11 cellular contexts compared by ENCODE assay signal in the genomic region with DNA sequence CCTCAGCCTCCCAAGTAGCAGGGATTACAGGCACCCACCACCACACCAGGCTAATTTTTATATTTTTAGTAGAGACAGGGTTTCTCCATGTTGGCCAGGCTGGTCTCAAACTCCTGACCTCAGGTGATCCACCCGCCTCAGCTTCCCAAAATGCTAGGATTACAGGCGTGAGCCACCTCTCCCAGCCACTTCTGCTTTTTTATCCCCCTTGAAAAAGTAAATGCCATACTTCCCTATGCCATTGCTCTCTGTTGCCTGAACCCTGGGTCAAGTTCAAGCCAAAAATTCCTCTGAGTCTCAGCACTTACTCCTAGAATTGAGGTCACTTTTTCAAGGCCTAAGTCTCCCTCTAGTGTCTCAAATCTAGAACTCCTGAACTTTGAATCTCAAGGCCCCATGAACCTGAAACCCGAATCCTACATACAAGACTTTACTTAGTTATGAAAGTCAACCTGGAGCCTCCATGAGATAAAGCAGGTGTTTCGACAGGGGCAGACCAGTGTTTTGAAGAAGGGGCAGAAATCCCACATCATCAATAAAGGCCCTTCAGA. TPM values are rescaled to one million over a fixed set of nuclear protein-coding genes. Genes with fewer than 3 reads are reported as not detected.
DNase-seq lines count a peak whose midpoint lies in the region; TF ChIP-seq lines count a peak whose summit lies in the region.
"Had no signal": no experiment of that assay in that cellular context is flagged by ENCODE, and none has a peak within 500 bp of the region (broad histone marks: within the 10 kb centered on the region; RNA-seq: fewer than 3 reads in every experiment).

No MANE protein-coding gene starts in this region.

- no peaks in the 10 kb centered on the region for H3K36me3 ChIP-seq in BJ (ENCODE audit: control insufficient read depth, insufficient read depth, low read length)
- H3K36me3 ChIP-seq: SJSA1 had no signal

- TF ChIP-seq CTCF in BJ (IDR thresholded peaks at IDR 0.05; ENCODE audit: insufficient read depth, low read depth, low read length), result peak; percentile 30; the same call in 1 of the 2 replicates
- peak; percentile 44 for TF ChIP-seq CTCF in glutamatergic neuron (IDR thresholded peaks at IDR 0.05; ENCODE audit: partially characterized antibody, unreplicated experiment)

- DNase-seq in BJ (ENCODE audit: low read depth) (no peak), HEK293T (ENCODE audit: extremely low spot score) (peak; percentile 27), RKO (ENCODE audit: low spot score) (peak; percentile 51), glutamatergic neuron (no peak), GM19240 (ENCODE audit: insufficient read length, low spot score) (no peak), epidermal melanocyte (ENCODE audit: insufficient read length, low spot score) (no peak), NCI-H510A (lab: John Stamatoyannopoulos, UW) (no peak)
- no peak for DNase-seq in activated CD4-positive, alpha-beta T cell treated with anti-CD3 and anti-CD28 coated beads, Interleukin-2, amount 50 U/mL, for 1 hour

- POLR2A ChIA-PET in BJ (lab: Charles Lee), result no interaction called here
- POLR2A ChIA-PET in HEK293T (lab: Yijun Ruan, JAX), result no interaction called here

- no peaks in the 10 kb centered on the region for H3K27me3 ChIP-seq in BJ (ENCODE audit: control insufficient read depth, insufficient read depth, low read length)
- H3K27me3 ChIP-seq: SJSA1 had no signal

- no peak overlapping the region for H3K4me3 ChIP-seq in BJ (ENCODE audit: low read depth, low read length)
- H3K4me3 ChIP-seq: SJSA1 had no signal

- H3K27me3 Mint-ChIP-seq in glutamatergic neuron (ENCODE audit: unreplicated experiment), result no peaks in the 10 kb centered on the region

- no peaks in the 10 kb centered on the region for H3K4me1 Mint-ChIP-seq in glutamatergic neuron (ENCODE audit: low read depth, unreplicated experiment)

- no peak overlapping the region for H3K4me3 Mint-ChIP-seq in glutamatergic neuron (ENCODE audit: unreplicated experiment)

- no peaks in the 10 kb centered on the region for H3K36me3 Mint-ChIP-seq in glutamatergic neuron (ENCODE audit: unreplicated experiment)

- H3K27ac Mint-ChIP-seq in glutamatergic neuron (ENCODE audit: unreplicated experiment), result no peak overlapping the region

- no peaks in the 10 kb centered on the region for H3K9me3 Mint-ChIP-seq in glutamatergic neuron (ENCODE audit: unreplicated experiment)

- CTCF ChIA-PET in BJ (lab: Yijun Ruan, JAX) (interaction anchor here (1.0 kb wide), 1 partner anchor 17 kb away, joined by 4 read pairs; no protein-coding TSS in a partner anchor), HEK293T (lab: Yijun Ruan, JAX) (interaction anchor here (1.3 kb wide), 1 partner anchor 25 kb away, joined by 3 read pairs; no protein-coding TSS in a partner anchor)

TF ChIP-seq in HEK293T, 16 proteins besides CTCF, POLR2A, EP300 and RAD21:
- TF ChIP-seq SP1 (IDR thresholded peaks at IDR 0.05), result no peak

RNA-seq across cellular contexts. Expression of a gene that starts 1.4 kb away (rescaled TPM):
- polyA plus RNA-seq in BJ (2011; rRNA removed), result not detected in 2 replicates
- not detected in 2 replicates for polyA minus RNA-seq in BJ (2011; rRNA and poly(A)+ RNA removed)
- not detected for total RNA-seq in glutamatergic neuron (ENCODE audit: unreplicated experiment)
- total RNA-seq: mesenteric fat pad, SJSA1, subcutaneous adipose tissue had no signal

RNA-seq across cellular contexts. Expression of a gene that starts 28.5 kb away (rescaled TPM):
- polyA plus RNA-seq in BJ (2011; rRNA removed), result not detected in 2 replicates
- not detected in 2 replicates for polyA minus RNA-seq in BJ (2011; rRNA and poly(A)+ RNA removed)
- 0.34 TPM for total RNA-seq in glutamatergic neuron (ENCODE audit: unreplicated experiment)
- total RNA-seq: SJSA1, subcutaneous adipose tissue had no signal

RNA-seq across cellular contexts. Expression of a gene that starts 44.1 kb away (rescaled TPM):
- not detected in 2 replicates for polyA plus RNA-seq in BJ (2011; rRNA removed)
- not detected in 2 replicates for polyA minus RNA-seq in BJ (2011; rRNA and poly(A)+ RNA removed)
- not detected for total RNA-seq in glutamatergic neuron (ENCODE audit: unreplicated experiment)
- total RNA-seq: mesenteric fat pad, SJSA1 had no signal

Comparison
In these comparisons a context has a peak if more than half of its experiments do, and no peak if none do; other contexts are left out.
1. DNase-seq: peak in HEK293T (single experiment) and RKO (single experiment); none in BJ (single experiment), glutamatergic neuron (single experiment), GM19240 (single experiment), epidermal melanocyte (single experiment), activated CD4-positive, alpha-beta T cell treated with anti-CD3 and anti-CD28 coated beads, Interleukin-2, amount 50 U/mL, for 1 hour (single experiment) and NCI-H510A (single experiment).